In genomic region chr16:74184839-74185238, GRCh38 we compare ENCODE assay signal across 27 cellular contexts.
"Had no signal": no experiment of that assay in that cellular context is flagged by ENCODE, and none has a peak within 500 bp of the region (broad histone marks: within the 10 kb centered on the region; RNA-seq: fewer than 3 reads in every experiment).

No MANE protein-coding gene starts in this region.

- FAIRE-seq: urothelium cell line had no signal

- H3K36me3 ChIP-seq: stomach, suprapubic skin, thoracic aorta, thyroid gland, tibial artery, tibial nerve, transverse colon, upper lobe of left lung, upper lobe of right lung, uterus, vagina had no signal

- H3K9me3 ChIP-seq: suprapubic skin, testis, thyroid gland, uterus, vagina had no signal

- H3K4me1 ChIP-seq: stomach, suprapubic skin, testis, thyroid gland, tibial artery, tibial nerve, transverse colon, upper lobe of left lung, upper lobe of right lung, uterus, vagina had no signal

- H3K27me3 ChIP-seq: stomach, suprapubic skin, testis, thyroid gland, tibial artery, tibial nerve, transverse colon, upper lobe of left lung, upper lobe of right lung, uterus, vagina had no signal

- ATAC-seq: stimulated activated effector memory CD8-positive, alpha-beta T cell treated with anti-CD3 and anti-CD28 coated beads, Interleukin-12 subunit alpha, Interleukin-12 subunit beta, amount 100 ng/mL, for 72 hours; stimulated activated memory B cell treated with anti-CD40 and anti-IgM and Interleukin-4, amounts not matched to agents 10 μg/mL and 1 μg/mL and 100 μg/mL, for 72 hours; stimulated activated naive B cell treated with anti-CD40 and anti-IgM and Interleukin-4, amounts not matched to agents 10 μg/mL and 1 μg/mL and 100 μg/mL, for 72 hours; stimulated activated naive CD8-positive, alpha-beta T cell treated with anti-CD3 and anti-CD28 coated beads, Interleukin-15, amount 100 ng/mL, for 72 hours; stimulated activated naive CD8-positive, alpha-beta T cell treated with anti-CD3 and anti-CD28 coated beads, Interleukin-15, Interleukin-2, amounts not matched to agents 100 U/mL and 50 U/mL, for 24 hours; upper lobe of right lung had no signal

- H3K27ac ChIP-seq: stomach, suprapubic skin, testis, thoracic aorta, thyroid gland, tibial artery, tibial nerve, transverse colon, upper lobe of left lung, upper lobe of right lung, uterus, vagina had no signal

- H3K4me3 ChIP-seq: stomach, suprapubic skin, testis, thoracic aorta, thyroid gland, tibial artery, tibial nerve, transverse colon, upper lobe of left lung, upper lobe of right lung, uterus, vagina had no signal

- DNase-seq: stimulated activated CD4-positive, alpha-beta T cell treated with anti-CD3 and anti-CD28 coated beads, Interleukin-2, amount 100 ng/mL, for 48 hours; stimulated activated CD4-positive, alpha-beta T cell treated with anti-CD3 and anti-CD28 coated beads, Interleukin-4, amount 100 ng/mL, for 1 hour; stimulated activated CD4-positive, alpha-beta T cell treated with anti-CD3 and anti-CD28 coated beads, Interleukin-4, amount 100 ng/mL, for 24 hours; stimulated activated CD4-positive, alpha-beta T cell treated with anti-CD3 and anti-CD28 coated beads, Interleukin-4, amount 100 ng/mL, for 4 hours; stimulated activated CD8-positive, alpha-beta memory T cell treated with anti-CD3 and anti-CD28 coated beads, Interleukin-4, amount 100 ng/mL, for 48 hours; stimulated activated naive B cell treated with anti-CD40 and anti-IgM and Interleukin-4, amounts not matched to agents 10 μg/mL and 1 μg/mL and 100 μg/mL, for 72 hours; stimulated activated naive CD4-positive, alpha-beta T cell; stimulated activated naive CD4-positive, alpha-beta T cell treated with Interleukin-2 at 50 U/mL for 16 hours; stimulated activated naive CD8-positive, alpha-beta T cell treated with anti-CD3 and anti-CD28 coated beads, Interleukin-15, amount 100 ng/mL, for 72 hours; stimulated activated naive CD8-positive, alpha-beta T cell treated with anti-CD3 and anti-CD28 coated beads, Interleukin-15, Interleukin-2, amounts not matched to agents 100 U/mL and 50 U/mL, for 24 hours; stomach; substantia nigra; testis; thyroid gland; tibial artery; transverse colon; trophoblast cell; upper lobe of left lung; upper lobe of right lung; uterus had no signal
